1 cellular context compared by ENCODE assay signal in genomic region chr1:74463301-74463988, GRCh38.
TF ChIP-seq lines count a peak whose summit lies in the region.

No MANE protein-coding gene starts in this region.

TF ChIP-seq in SK-N-SH treated with all-trans-retinoic acid at 6 μM for 48 hours, 23 proteins besides CTCF, POLR2A, EP300 and RAD21 (continued from another document):
- TF ChIP-seq TSHZ2 (CRISPR knock-in tag; IDR thresholded peaks at IDR 0.05) (no peak), TOX (CRISPR knock-in tag; IDR thresholded peaks at IDR 0.05; ENCODE audit: borderline replicate concordance) (0 out of 2 replicates have a peak, but pooled peaks have one; percentile 30)
TF ChIP-seq in SK-N-SH treated with all-trans-retinoic acid at 6 μM for 48 hours: peak in this region for 2.
